In genomic region chr1:38873027-38873969, GRCh38 we compare ENCODE assay signal across 8 cellular contexts. TPM values are rescaled to one million over a fixed set of nuclear protein-coding genes. Genes with fewer than 3 reads are reported as not detected.
DNase-seq lines count a peak whose midpoint lies in the region; ATAC-seq, FAIRE-seq and TF ChIP-seq lines count a peak whose summit lies in the region.

MYCBP (minus strand) TSS chr1:38873348; CDS start chr1:38873305, 43 bp downstream.

- H3K27me3 Mint-ChIP-seq in memory B cell, result no peaks in the 10 kb centered on the region

- H3K27ac Mint-ChIP-seq in memory B cell, result peak within 1 kb of the TSS; percentile 82

- H4K20me1 ChIP-seq in H1 (replicated peaks in 1 of 2; ENCODE audit: control insufficient read depth in 1 of 2, insufficient read depth in 2 of 2, low read length in 2 of 2), result no peaks in the 10 kb centered on the region

- peak within 1 kb of the TSS; percentile 54 for H2AFZ ChIP-seq in H1 (ENCODE audit: low read length)

- no peak within 1 kb of the TSS; the same call in 1 of the 2 replicates for H2AK5ac ChIP-seq in H1 (ENCODE audit: low read depth, low read length)

- no peak within 1 kb of the TSS for H2BK20ac ChIP-seq in H1 (ENCODE audit: low read length)

- no peaks in the 10 kb centered on the region for H3K9me3 ChIP-seq in H1 (ENCODE audit: insufficient read depth in 2 of 2, low read depth in 1 of 2, low read length in 1 of 2)

- H3K79me2 ChIP-seq in H1 (ENCODE audit: control insufficient read depth in 1 of 2, insufficient read depth in 2 of 2, low read length in 2 of 2), result no peaks in the 10 kb centered on the region; a peak in 1 of 4 replicates

- ATAC-seq in GM21360 (IDR thresholded peaks at IDR 0.05; ENCODE audit: unreplicated experiment), result peak; percentile 89
- ATAC-seq in memory B cell (ENCODE audit: low read depth), result peak; percentile 99

- no peak for TF ChIP-seq POLR2A in H1 (IDR thresholded peaks at IDR 0.05; ENCODE audit: control extremely low read depth in 1 of 2, low read depth in 2 of 2, low read length in 2 of 2)

- no peak within 1 kb of the TSS for H3K23ac ChIP-seq in H1 (ENCODE audit: insufficient read length)

- no peaks in the 10 kb centered on the region for H3K27me3 ChIP-seq in H1 (replicated peaks in 1 of 4; ENCODE audit: control insufficient read depth in 3 of 4, extremely low read depth in 1 of 4, insufficient read depth in 3 of 4, low read length in 3 of 4)

- H3K56ac ChIP-seq in H1 (replicated peaks; ENCODE audit: insufficient read length, low read depth, low read length), result no peak within 1 kb of the TSS

- H3K18ac ChIP-seq in H1 (ENCODE audit: extremely low read depth, low read length), result no peak within 1 kb of the TSS

- H2BK120ac ChIP-seq in H1 (replicated peaks; ENCODE audit: low read depth, low read length), result no peak within 1 kb of the TSS

- no peak; a peak in 1 of 4 replicates for TF ChIP-seq RAD21 in H1 (IDR thresholded peaks at IDR 0.05 in 1 of 2, conservative IDR thresholded peaks at IDR 0.05 in 1 of 2; ENCODE audit: low read depth in 2 of 2, low read length in 2 of 2)

- H3K9me3 Mint-ChIP-seq in memory B cell, result no peaks in the 10 kb centered on the region

- H4K5ac ChIP-seq in H1 (ENCODE audit: insufficient read length, low read depth, low read length), result no peak within 1 kb of the TSS

- no peaks in the 10 kb centered on the region for H3K79me1 ChIP-seq in H1 (ENCODE audit: low read depth, low read length)

- no peak within 1 kb of the TSS for H3K4ac ChIP-seq in H1 (replicated peaks; ENCODE audit: insufficient read length, low read depth, low read length)

- POLR2A ChIA-PET in H1 (lab: Charles Lee; ENCODE audit: partially characterized antibody), result interaction anchor here (0.8 to 1.9 kb wide), 7 partner anchors 13 to 153 kb away, joined by 3 to 6 read pairs (median 4); partner anchors contain the start of gene NDUFS5

- H2BK5ac ChIP-seq in H1 (ENCODE audit: low read depth, low read length), result no peak within 1 kb of the TSS

- H3K4me3 Mint-ChIP-seq in memory B cell, result peak within 1 kb of the TSS; percentile 87

- no peak within 1 kb of the TSS for H3K27ac ChIP-seq in H1 (ENCODE audit: low read depth, low read length)

- peak within 1 kb of the TSS; percentile 68 to 78 (median 72) for H3K4me3 ChIP-seq in H1 (ENCODE audit: extremely low read depth in 1 of 4, insufficient read depth in 2 of 4, low read depth in 3 of 4, low read length in 4 of 4)

- H4K8ac ChIP-seq in H1 (ENCODE audit: extremely low read depth, insufficient read depth, low read length), result 0 out of 2 replicates have a peak within 1 kb of the TSS, but pooled peaks have one; percentile 57

- H2BK12ac ChIP-seq in H1 (ENCODE audit: low read depth, low read length), result no peak within 1 kb of the TSS

- peaks cover 0 to 3% (median under 1%) of the 10 kb centered on the region in 4 experiments; a peak in 3 of 7 replicates for H3K4me1 ChIP-seq in H1 (replicated peaks in 1 of 4; ENCODE audit: control insufficient read depth in 3 of 4, insufficient read depth in 4 of 4, low read length in 3 of 4)

- WGBS in H1 (ENCODE audit: extremely low coverage in 1 of 2, insufficient coverage in 1 of 2, insufficient read length in 1 of 2, insufficient replicate concordance in 2 of 2, low coverage in 1 of 2, low lambda C conversion rate in 2 of 2, missing lambda C conversion rate in 1 of 2), 2 experiments, result 3% methylated on average over 56 of the region's 69 CpGs; no CpG with 5 or more reads in 1 of the 2 experiments

- peak within 1 kb of the TSS; percentile 71 to 82 for H3K4me2 ChIP-seq in H1 (ENCODE audit: insufficient read depth in 1 of 2, low read depth in 2 of 2, low read length in 2 of 2)

- peaks cover 8% of the 10 kb centered on the region for H3K4me1 Mint-ChIP-seq in memory B cell

- no peak for FAIRE-seq in H1 (lab: Jason Lieb, UNC)

- peak within 1 kb of the TSS; percentile 15 to 65 (median 53); a peak in 6 of 7 replicates for H3K9ac ChIP-seq in H1 (replicated peaks in 1 of 4; ENCODE audit: extremely low read depth in 1 of 4, low read depth in 3 of 4, low read length in 3 of 4)

- peaks cover 6% of the 10 kb centered on the region; the same call in 1 of the 2 replicates for H3K23me2 ChIP-seq in H1 (ENCODE audit: low read depth, low read length)

- CTCF ChIA-PET in H1 (lab: Charles Lee; ENCODE audit: partially characterized antibody), result interaction anchor here (1.1 to 1.3 kb wide), 4 partner anchors 8 to 212 kb away, joined by 3 to 5 read pairs (median 4); partner anchors contain the start of gene GJA9

- 0 out of 4 replicates have a peak, but pooled peaks of 1 of the 3 experiments have one; percentile 0 for TF ChIP-seq CTCF in H1 (IDR thresholded peaks at IDR 0.05; ENCODE audit: control extremely low read depth in 1 of 3, insufficient read depth in 1 of 3, low read depth in 1 of 3, low read length in 3 of 3)

- peak within 1 kb of the TSS; percentile 2 for H4K91ac ChIP-seq in H1 (replicated peaks; ENCODE audit: insufficient read length, low read length)

- TF ChIP-seq EP300 in H1 (IDR thresholded peaks at IDR 0.05; ENCODE audit: borderline replicate concordance in 1 of 2, low read depth in 2 of 2, low read length in 2 of 2), result no peak

- H3K14ac ChIP-seq in H1 (ENCODE audit: insufficient read length), result no peak within 1 kb of the TSS

- DNase-seq in COLO668 (lab: John Stamatoyannopoulos, UW; ENCODE audit: unreplicated experiment) (peak; percentile 99), HT1080 (ENCODE audit: low read depth) (peak; percentile 96), NOMO-1 treated with DMSO at 0.1 percent for 48 hours (lab: John Stamatoyannopoulos, UW; ENCODE audit: unreplicated experiment) (peak; percentile 94), H1 (ENCODE audit: low read depth in 1 of 2, low spot score in 2 of 2) (peak; percentile 96 to 99), memory B cell (ENCODE audit: low spot score in 2 of 2) (peak; percentile 91 to 97)
- DNase-seq in activated CD8-positive, alpha-beta memory T cell treated with anti-CD3 and anti-CD28 coated beads for 4 hours (ENCODE audit: low read depth in 2 of 2), result peak; percentile 93 to 94
- peak; percentile 93 for DNase-seq in stimulated activated CD8-positive, alpha-beta memory T cell treated with anti-CD3 and anti-CD28 coated beads, Interleukin-12 subunit alpha, Interleukin-12 subunit beta, amount 100 ng/mL, for 24 hours (ENCODE audit: extremely low read depth)

- H3K36me3 Mint-ChIP-seq in memory B cell, result no peaks in the 10 kb centered on the region

- no peaks in the 10 kb centered on the region for H3K36me3 ChIP-seq in H1 (ENCODE audit: control insufficient read depth in 2 of 4, insufficient read depth in 4 of 4, low read length in 3 of 4)

- no peak within 1 kb of the TSS for H2BK15ac ChIP-seq in H1 (ENCODE audit: low read length)

TF ChIP-seq in H1, 55 proteins besides CTCF, POLR2A, EP300 and RAD21 (continues in another document):
- TF ChIP-seq CTBP2 (IDR thresholded peaks at IDR 0.05; ENCODE audit: borderline replicate concordance, insufficient read depth, insufficient read length, low read length) (peak; percentile 52), SIX5 (IDR thresholded peaks at IDR 0.05; ENCODE audit: low read depth, low read length) (no peak), PHF8 (conservative IDR thresholded peaks at IDR 0.05; ENCODE audit: low read depth, low read length) (0 out of 2 replicates have a peak, but pooled peaks have one; percentile 39), SIRT6 (IDR thresholded peaks at IDR 0.05; ENCODE audit: low read length) (no peak), SP4 (IDR thresholded peaks at IDR 0.05; ENCODE audit: low read length) (no peak), KDM4A (IDR thresholded peaks at IDR 0.05; ENCODE audit: low read depth, low read length, severe bottlenecking) (peak; percentile 38), SIN3A (conservative IDR thresholded peaks at IDR 0.05 in 1 of 2, IDR thresholded peaks at IDR 0.05 in 1 of 2; ENCODE audit: low read depth in 1 of 2, low read length in 2 of 2) (peak; percentile 91 to 96; a peak in 1 of 4 replicates), YY1 (IDR thresholded peaks at IDR 0.05; ENCODE audit: low read depth, low read length) (no peak), TBP (IDR thresholded peaks at IDR 0.05; ENCODE audit: low read depth, low read length) (peak; percentile 61), KDM5A (IDR thresholded peaks at IDR 0.05; ENCODE audit: low read length) (no peak), CBX8 (IDR thresholded peaks at IDR 0.05; ENCODE audit: borderline replicate concordance, low read depth, low read length) (no peak), CREB1 (IDR thresholded peaks at IDR 0.05) (peak; percentile 57), CHD1 (IDR thresholded peaks at IDR 0.05; ENCODE audit: low read depth, low read length) (no peak), GTF2F1 (IDR thresholded peaks at IDR 0.05; ENCODE audit: borderline replicate concordance, low read depth, low read length) (no peak), TAF7 (optimal IDR thresholded peaks at IDR 0.05; ENCODE audit: borderline replicate concordance, low read depth, low read length) (no peak), MAX (IDR thresholded peaks at IDR 0.05) (no peak; the same call in none of the 2 replicates), JUND (IDR thresholded peaks at IDR 0.05; ENCODE audit: low read length) (no peak), CEBPB (IDR thresholded peaks at IDR 0.05; ENCODE audit: low read depth, low read length) (no peak), EZH2 (IDR thresholded peaks at IDR 0.05; ENCODE audit: low read depth, low read length, severe bottlenecking) (no peak), POLR2AphosphoS5 (IDR thresholded peaks at IDR 0.05; ENCODE audit: low read depth, low read length) (no peak), CBX5 (IDR thresholded peaks at IDR 0.05; ENCODE audit: low read depth, low read length) (no peak)

RNA-seq across cellular contexts. Expression of gene MYCBP, which starts in this region (rescaled TPM):
- total RNA-seq in HT1080 (2014; rRNA removed; shearing (Covaris generic)), result 24.4 and 26.6 TPM in 2 replicates
- 43.5 and 47.5 TPM in 2 replicates for polyA plus RNA-seq in HT1080 (2015; cell fraction: cytosol; rRNA removed)
- polyA plus RNA-seq in HT1080 (2015; cell fraction: nucleus; rRNA removed), result 17.7 and 24.0 TPM in 2 replicates
- 36.8 and 38.2 TPM in 2 replicates for total RNA-seq in H1 (2021; fragmentation: NEBNext Ultra II Directional; extraction: Animal tissue kit (Norgen Biotek cat#: 25700))
- 13.0 and 22.4 TPM in 2 replicates for polyA plus RNA-seq in H1 (2011; rRNA removed)
- polyA plus RNA-seq in H1 (2011; cell fraction: cytosol; rRNA removed), result 16.4 TPM
- polyA plus RNA-seq in H1 (2011; cell fraction: nucleus; rRNA removed), result 5.4 TPM
- polyA plus RNA-seq in H1 (2012, experiment 1 of 2), result 14.2 to 19.4 TPM (median 16.0 TPM) in 4 replicates
- polyA plus RNA-seq in H1 (2012, experiment 2 of 2), result 7.4 TPM
- 40.9 TPM for polyA plus RNA-seq in H1 (2013, experiment 1 of 2)
- polyA plus RNA-seq in H1 (2013, experiment 2 of 2), result 40.7 TPM
- 13.4 and 15.4 TPM in 2 replicates for polyA minus RNA-seq in H1 (2011; rRNA and poly(A)+ RNA removed)
- 10.9 TPM for polyA minus RNA-seq in H1 (2011; cell fraction: cytosol; rRNA and poly(A)+ RNA removed)
- 3.5 TPM for polyA minus RNA-seq in H1 (2011; cell fraction: nucleus; rRNA and poly(A)+ RNA removed)
